Comparison of ENCODE assay signal across 8 cellular contexts in the genomic region with DNA sequence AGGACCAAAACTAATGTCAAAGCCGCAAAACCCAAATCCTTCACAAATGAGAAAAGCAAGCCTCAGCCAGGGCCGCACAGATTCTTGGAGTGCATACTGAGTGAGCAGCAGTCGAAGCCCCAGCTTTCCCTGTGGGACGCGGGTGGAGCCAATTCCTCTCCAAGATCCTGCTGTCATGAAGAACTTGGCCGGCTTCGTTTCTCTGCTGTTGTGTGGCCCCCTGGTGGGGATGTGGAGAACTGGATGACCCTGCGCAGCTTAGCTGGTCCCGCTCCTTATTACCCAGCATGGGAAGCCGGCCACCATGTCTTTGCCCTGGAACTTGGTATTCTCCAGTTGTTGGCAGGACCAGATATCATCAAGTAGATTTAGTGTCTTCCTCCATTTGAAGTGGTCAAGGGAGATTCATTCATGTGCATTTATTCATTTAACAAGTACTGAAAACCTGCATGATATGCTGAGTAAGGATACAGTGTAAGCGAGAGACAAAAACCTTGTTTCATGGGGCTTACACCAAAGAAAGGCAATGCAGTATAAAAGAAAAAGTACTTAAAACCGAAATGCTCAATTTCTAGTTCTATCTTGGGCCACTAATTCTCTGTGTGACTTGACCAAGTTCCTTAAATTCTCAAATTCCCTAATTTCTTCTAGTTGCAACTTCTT. TPM values are rescaled to one million over a fixed set of nuclear protein-coding genes. Genes with fewer than 3 reads are reported as not detected.
A peak's percentile ranks its signal among the peaks of the same experiment; 100 is the strongest.
DNase-seq lines count a peak whose midpoint lies in the region; ATAC-seq and TF ChIP-seq lines count a peak whose summit lies in the region.

No MANE protein-coding gene starts in this region.

- CTCF ChIA-PET in activated CD4-positive, alpha-beta T cell treated with anti-CD3 and anti-CD28 coated beads, Interleukin-2, amount 10 ng/mL, durations not matched to agents 7 days and 5 days (lab: Charles Lee): interaction anchor here (0.7 to 3.8 kb wide), 13 partner anchors 11 to 1067 kb away, joined by 3 to 15 read pairs (median 4); no protein-coding TSS in a partner anchor

- WGBS in lower leg skin, 2 donors: 17 to 19% methylated on average over 12 of the region's 12 CpGs

- H3K9me3 Mint-ChIP-seq in activated CD4-positive, alpha-beta T cell treated with anti-CD3 and anti-CD28 coated beads, Interleukin-2, amount 10 ng/mL, durations not matched to agents 7 days and 5 days: no peaks in the 10 kb centered on the region
- H3K9me3 Mint-ChIP-seq in dendritic cell treated with granulocyte-macrophage colony-stimulating factor and Interleukin-4, amounts not matched to agents 40 ng/mL and 50 ng/mL, for 4 days: no peaks in the 10 kb centered on the region

- peaks cover 8% of the 10 kb centered on the region for H3K4me1 Mint-ChIP-seq in activated CD4-positive, alpha-beta T cell treated with anti-CD3 and anti-CD28 coated beads, Interleukin-2, amount 10 ng/mL, durations not matched to agents 7 days and 5 days
- peaks cover 47% of the 10 kb centered on the region for H3K4me1 Mint-ChIP-seq in dendritic cell treated with granulocyte-macrophage colony-stimulating factor and Interleukin-4, amounts not matched to agents 40 ng/mL and 50 ng/mL, for 4 days (ENCODE audit: low read depth)

- peaks cover 2% of the 10 kb centered on the region for H3K36me3 Mint-ChIP-seq in activated CD4-positive, alpha-beta T cell treated with anti-CD3 and anti-CD28 coated beads, Interleukin-2, amount 10 ng/mL, durations not matched to agents 7 days and 5 days (ENCODE audit: low read depth)
- H3K36me3 Mint-ChIP-seq in dendritic cell treated with granulocyte-macrophage colony-stimulating factor and Interleukin-4, amounts not matched to agents 40 ng/mL and 50 ng/mL, for 4 days (ENCODE audit: low read depth): peaks cover 81% of the 10 kb centered on the region

- no peaks in the 10 kb centered on the region for H3K27me3 Mint-ChIP-seq in activated CD4-positive, alpha-beta T cell treated with anti-CD3 and anti-CD28 coated beads, Interleukin-2, amount 10 ng/mL, durations not matched to agents 7 days and 5 days
- H3K27me3 Mint-ChIP-seq in dendritic cell treated with granulocyte-macrophage colony-stimulating factor and Interleukin-4, amounts not matched to agents 40 ng/mL and 50 ng/mL, for 4 days: peaks cover 4% of the 10 kb centered on the region

- peak in 2 of 3 donors; percentile 26 to 67 for TF ChIP-seq CTCF in lower leg skin (IDR thresholded peaks at IDR 0.05)

- peak; percentile 75 for ATAC-seq in HG03175 (IDR thresholded peaks at IDR 0.05; ENCODE audit: unreplicated experiment)

- H3K4me3 Mint-ChIP-seq in activated CD4-positive, alpha-beta T cell treated with anti-CD3 and anti-CD28 coated beads, Interleukin-2, amount 10 ng/mL, durations not matched to agents 7 days and 5 days: no peak overlapping the region
- H3K4me3 Mint-ChIP-seq in dendritic cell treated with granulocyte-macrophage colony-stimulating factor and Interleukin-4, amounts not matched to agents 40 ng/mL and 50 ng/mL, for 4 days: peak overlapping the region; percentile 13

- peak; percentile 76 for DNase-seq in activated gamma-delta T cell treated with Interleukin-2 at 50 U/mL for 16 hours
- DNase-seq in activated gamma-delta T cell (lab: John Stamatoyannopoulos, UW): no peak
- peak; percentile 4 for DNase-seq in NCI-H510A (lab: John Stamatoyannopoulos, UW)
- peak; percentile 75 for DNase-seq in activated CD4-positive, alpha-beta T cell treated with anti-CD3 and anti-CD28 coated beads, Interleukin-2, amount 10 ng/mL, durations not matched to agents 7 days and 5 days
- peak; percentile 86 to 97 for DNase-seq in lower leg skin (ENCODE audit: low spot score in 2 of 2)
- peak; percentile 59 to 62 (median 60) for DNase-seq in stimulated activated CD4-positive, alpha-beta T cell treated with anti-CD3 and anti-CD28 coated beads, TNF-alpha, amount 100 ng/mL, for 4 hours (ENCODE audit: low read depth in 3 of 3)

- no peak overlapping the region for H3K4me3 ChIP-seq in lower leg skin (ENCODE audit: low read depth, poor library complexity, severe bottlenecking)

- intact Hi-C loops in dendritic cell treated with granulocyte-macrophage colony-stimulating factor and Interleukin-4, amounts not matched to agents 40 ng/mL and 50 ng/mL, for 4 days (cut with micrococcal nuclease): loop anchor here (1.0 kb wide), 1 partner anchor 148 kb away; no protein-coding TSS in a partner anchor
- intact Hi-C loops in lower leg skin (cut with DNase I; ENCODE audit: low total_unique reads): loop anchor here (5.0 kb wide), 1 partner anchor 199 kb away; no protein-coding TSS in a partner anchor

- POLR2A ChIA-PET in activated CD4-positive, alpha-beta T cell treated with anti-CD3 and anti-CD28 coated beads, Interleukin-2, amount 10 ng/mL, durations not matched to agents 7 days and 5 days (lab: Charles Lee): no interaction called here

- no peak overlapping the region for H3K27ac Mint-ChIP-seq in activated CD4-positive, alpha-beta T cell treated with anti-CD3 and anti-CD28 coated beads, Interleukin-2, amount 10 ng/mL, durations not matched to agents 7 days and 5 days
- no peak overlapping the region for H3K27ac Mint-ChIP-seq in dendritic cell treated with granulocyte-macrophage colony-stimulating factor and Interleukin-4, amounts not matched to agents 40 ng/mL and 50 ng/mL, for 4 days

- TF ChIP-seq POLR2A in lower leg skin (IDR thresholded peaks at IDR 0.05): no peak

RNA-seq across cellular contexts. Expression of a gene that starts 56.8 kb away (rescaled TPM):
- total RNA-seq in activated CD4-positive, alpha-beta T cell treated with anti-CD3 and anti-CD28 coated beads, Interleukin-2, amount 10 ng/mL, durations not matched to agents 7 days and 5 days: under 1 TPM; 0.25 TPM
- 1 to 10 TPM in 1 of 4 donors, under 1 TPM in 1, not detected in 2; 0.15 to 4.4 TPM for total RNA-seq in lower leg skin
